1 cellular context compared by ENCODE assay signal in genomic region chr6:1316482-1317220, GRCh38.
TF ChIP-seq lines count a peak whose summit lies in the region.

No MANE protein-coding gene starts in this region.

TF ChIP-seq in HepG2, 621 proteins besides CTCF, POLR2A, EP300 and RAD21 (continued from another document and continues in another):
- TF ChIP-seq ZNF276 (CRISPR knock-in tag; IDR thresholded peaks at IDR 0.05; ENCODE audit: low read depth): no peak
- no peak for TF ChIP-seq SSRP1 (CRISPR knock-in tag; IDR thresholded peaks at IDR 0.05)
- no peak for TF ChIP-seq BRF2 (CRISPR knock-in tag; IDR thresholded peaks at IDR 0.05)
- 0 out of 2 replicates have a peak, but pooled peaks have one; percentile 44 for TF ChIP-seq MXD3 (CRISPR knock-in tag; IDR thresholded peaks at IDR 0.05)
- TF ChIP-seq ZNF274 (CRISPR knock-in tag; IDR thresholded peaks at IDR 0.05): peak; percentile 68; the same call in 1 of the 2 replicates
- TF ChIP-seq ZNF580 (CRISPR knock-in tag; IDR thresholded peaks at IDR 0.05; ENCODE audit: borderline replicate concordance, low read depth): 0 out of 2 replicates have a peak, but pooled peaks have one; percentile 31
- TF ChIP-seq ARNTL (CRISPR knock-in tag; IDR thresholded peaks at IDR 0.05): peak; percentile 26; the same call in 1 of the 2 replicates
- TF ChIP-seq ZBTB33 (CRISPR knock-in tag; IDR thresholded peaks at IDR 0.05): no peak
- TF ChIP-seq FOXC1 (CRISPR knock-in tag; IDR thresholded peaks at IDR 0.05; ENCODE audit: borderline replicate concordance): no peak
- no peak for TF ChIP-seq ZNF232 (CRISPR knock-in tag; IDR thresholded peaks at IDR 0.05; ENCODE audit: borderline replicate concordance)
- no peak for TF ChIP-seq YEATS2 (CRISPR knock-in tag; IDR thresholded peaks at IDR 0.05; ENCODE audit: borderline replicate concordance)
- 0 out of 2 replicates have a peak, but pooled peaks have one; percentile 31 for TF ChIP-seq ZBTB2 (CRISPR knock-in tag; IDR thresholded peaks at IDR 0.05; ENCODE audit: low read depth)
- peak; percentile 51; the same call in 1 of the 2 replicates for TF ChIP-seq NFKB2 (CRISPR knock-in tag; IDR thresholded peaks at IDR 0.05; ENCODE audit: borderline replicate concordance)
- TF ChIP-seq ZEB1 (IDR thresholded peaks at IDR 0.05; ENCODE audit: insufficient replicate concordance, low read depth): no peak
- TF ChIP-seq THAP9 (CRISPR knock-in tag; IDR thresholded peaks at IDR 0.05; ENCODE audit: borderline replicate concordance): no peak
- no peak for TF ChIP-seq REXO4 (CRISPR knock-in tag; IDR thresholded peaks at IDR 0.05; ENCODE audit: borderline replicate concordance)
- TF ChIP-seq SMAD3 (CRISPR knock-in tag; IDR thresholded peaks at IDR 0.05): no peak
- no peak for TF ChIP-seq ETV5 (CRISPR knock-in tag; IDR thresholded peaks at IDR 0.05; ENCODE audit: borderline replicate concordance)
- TF ChIP-seq MED13 (CRISPR knock-in tag; IDR thresholded peaks at IDR 0.05): peak; percentile 33; the same call in 1 of the 2 replicates
- 0 out of 2 replicates have a peak, but pooled peaks have one; percentile 48 for TF ChIP-seq ZC3H4 (CRISPR knock-in tag; IDR thresholded peaks at IDR 0.05; ENCODE audit: borderline replicate concordance)
- no peak for TF ChIP-seq ZSCAN31 (CRISPR knock-in tag; IDR thresholded peaks at IDR 0.05; ENCODE audit: low read depth)
- 0 out of 2 replicates have a peak, but pooled peaks have one; percentile 31 for TF ChIP-seq ZNF772 (CRISPR knock-in tag; IDR thresholded peaks at IDR 0.05)
- TF ChIP-seq NONO (IDR thresholded peaks at IDR 0.05): no peak
- TF ChIP-seq NONO (CRISPR knock-in tag; conservative IDR thresholded peaks at IDR 0.05): no peak; the same call in 1 of the 2 replicates
- TF ChIP-seq POLR2G (IDR thresholded peaks at IDR 0.05; ENCODE audit: low read depth, low read length): peak; percentile 24; the same call in 1 of the 2 replicates
- TF ChIP-seq NKX3-1 (CRISPR knock-in tag; IDR thresholded peaks at IDR 0.05): no peak
- 0 out of 2 replicates have a peak, but pooled peaks have one; percentile 3 for TF ChIP-seq ZNF816 (CRISPR knock-in tag; IDR thresholded peaks at IDR 0.05; ENCODE audit: borderline replicate concordance)
- TF ChIP-seq ZC3H13 (CRISPR knock-in tag; IDR thresholded peaks at IDR 0.05): no peak; the same call in 1 of the 2 replicates
- no peak for TF ChIP-seq ZNF337 (CRISPR knock-in tag; IDR thresholded peaks at IDR 0.05; ENCODE audit: borderline replicate concordance, low read depth)
- no peak for TF ChIP-seq ATF1 (CRISPR knock-in tag; IDR thresholded peaks at IDR 0.05)
- no peak; the same call in 1 of the 2 replicates for TF ChIP-seq ZGPAT (CRISPR knock-in tag; IDR thresholded peaks at IDR 0.05)
- 0 out of 2 replicates have a peak, but pooled peaks have one; percentile 27 for TF ChIP-seq ZNF230 (CRISPR knock-in tag; IDR thresholded peaks at IDR 0.05)
- no peak for TF ChIP-seq ZFP36L1 (CRISPR knock-in tag; IDR thresholded peaks at IDR 0.05)
- no peak for TF ChIP-seq CEBPG (CRISPR knock-in tag; IDR thresholded peaks at IDR 0.05)
- no peak for TF ChIP-seq ZNF3 (CRISPR knock-in tag; IDR thresholded peaks at IDR 0.05)
- peak; percentile 52 for TF ChIP-seq TAF1 (CRISPR knock-in tag; IDR thresholded peaks at IDR 0.05)
- peak; percentile 49; the same call in 1 of the 2 replicates for TF ChIP-seq ZNF589 (CRISPR knock-in tag; conservative IDR thresholded peaks at IDR 0.05)
- no peak for TF ChIP-seq ZNF879 (CRISPR knock-in tag; IDR thresholded peaks at IDR 0.05)
- TF ChIP-seq IRF2 (CRISPR knock-in tag; IDR thresholded peaks at IDR 0.05): peak; percentile 63; the same call in 1 of the 2 replicates
- no peak for TF ChIP-seq CREBL2 (CRISPR knock-in tag; IDR thresholded peaks at IDR 0.05; ENCODE audit: borderline replicate concordance)
- peak; percentile 73 for TF ChIP-seq SRSF1 (optimal IDR thresholded peaks at IDR 0.05; ENCODE audit: low read depth, low read length)
- TF ChIP-seq PATZ1 (CRISPR knock-in tag; IDR thresholded peaks at IDR 0.05): peak; percentile 69
- TF ChIP-seq ZNF124 (CRISPR knock-in tag; IDR thresholded peaks at IDR 0.05): no peak
- peak; percentile 99 for TF ChIP-seq AGO2 (optimal IDR thresholded peaks at IDR 0.05; ENCODE audit: low read depth, low read length)
- no peak for TF ChIP-seq ZNF224 (CRISPR knock-in tag; IDR thresholded peaks at IDR 0.05)
- TF ChIP-seq STAG1 (CRISPR knock-in tag; IDR thresholded peaks at IDR 0.05): peak; percentile 33; the same call in 1 of the 2 replicates
- TF ChIP-seq ZNF33B (CRISPR knock-in tag; IDR thresholded peaks at IDR 0.05): peak; percentile 37; the same call in 1 of the 2 replicates
- 0 out of 2 replicates have a peak, but pooled peaks have one; percentile 56 for TF ChIP-seq CBFB (CRISPR knock-in tag; IDR thresholded peaks at IDR 0.05)
- no peak for TF ChIP-seq HNRNPH1 (optimal IDR thresholded peaks at IDR 0.05; ENCODE audit: low read depth, low read length)
- TF ChIP-seq E2F5 (CRISPR knock-in tag; conservative IDR thresholded peaks at IDR 0.05): no peak
- TF ChIP-seq SNAI1 (CRISPR knock-in tag; IDR thresholded peaks at IDR 0.05; ENCODE audit: borderline replicate concordance): peak; percentile 83; the same call in 1 of the 2 replicates
- TF ChIP-seq ZNF451 (CRISPR knock-in tag; IDR thresholded peaks at IDR 0.05): no peak
- TF ChIP-seq ZFP62 (CRISPR knock-in tag; IDR thresholded peaks at IDR 0.05): no peak
- no peak for TF ChIP-seq ZSCAN22 (CRISPR knock-in tag; IDR thresholded peaks at IDR 0.05)
